In the genomic region with DNA sequence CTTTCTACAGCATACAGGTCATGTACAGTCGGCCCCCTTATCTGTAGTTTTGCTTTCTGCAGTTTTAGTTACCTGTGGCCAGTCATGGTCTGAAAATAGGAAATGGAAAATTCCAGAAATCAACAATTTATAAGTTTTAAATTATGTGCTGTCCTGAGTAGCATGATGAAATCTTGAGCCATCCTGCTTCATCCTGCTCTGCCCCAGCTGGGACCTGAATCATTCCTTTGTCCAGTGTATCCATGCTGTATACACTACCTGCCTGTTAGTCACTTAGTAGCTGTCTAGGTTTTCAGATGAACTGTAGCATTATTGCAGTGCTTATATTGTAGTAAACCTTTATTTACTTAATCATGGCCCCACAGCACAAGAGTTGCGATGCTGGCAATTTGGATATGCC, we compare ENCODE assay signal across 25 cellular contexts. TPM values are rescaled to one million over a fixed set of nuclear protein-coding genes. Genes with fewer than 3 reads are reported as not detected.
A peak's percentile ranks its signal among the peaks of the same experiment; 100 is the strongest.
DNase-seq lines count a peak whose midpoint lies in the region; TF ChIP-seq lines count a peak whose summit lies in the region.
"Had no signal": no experiment of that assay in that cellular context is flagged by ENCODE, and none has a peak within 500 bp of the region (broad histone marks: within the 10 kb centered on the region; RNA-seq: fewer than 3 reads in every experiment).

No MANE protein-coding gene starts in this region.

- no peak overlapping the region for H3K27ac Mint-ChIP-seq in activated T-cell treated with anti-CD3 and anti-CD28 coated beads, Interleukin-2, amount 50 U/mL, for 24 hours
- H3K27ac Mint-ChIP-seq: activated CD8-positive, alpha-beta T cell treated with anti-CD3 and anti-CD28 coated beads, Interleukin-2, amount 10 ng/mL, durations not matched to agents 7 days and 5 days; natural killer cell treated with Interleukin-12 subunit alpha and Interleukin-12 subunit beta and Interleukin-15 and Interleukin-18, amount 100 ng/mL, for 72 hours; stimulated activated effector memory CD8-positive, alpha-beta T cell treated with anti-CD3 and anti-CD28 coated beads, Interleukin-12 subunit alpha, Interleukin-12 subunit beta, amount 100 ng/mL, for 72 hours had no signal

- peaks cover 24% of the 10 kb centered on the region for H3K79me2 ChIP-seq in mammary epithelial cell (ENCODE audit: insufficient read depth, low read length)

- H3K4me1 Mint-ChIP-seq in activated T-cell treated with anti-CD3 and anti-CD28 coated beads, Interleukin-2, amount 50 U/mL, for 24 hours (ENCODE audit: low read depth) = no peaks in the 10 kb centered on the region
- H3K4me1 Mint-ChIP-seq: stimulated activated effector memory CD8-positive, alpha-beta T cell treated with anti-CD3 and anti-CD28 coated beads, Interleukin-12 subunit alpha, Interleukin-12 subunit beta, amount 100 ng/mL, for 72 hours had no signal

- peak; percentile 8 for DNase-seq in AG09309 (ENCODE audit: low read depth)
- peak; percentile 65 for DNase-seq in HT1080 (ENCODE audit: low read depth)
- peak; percentile 83 for DNase-seq in mammary epithelial cell
- DNase-seq in fibroblast of villous mesenchyme (ENCODE audit: low read depth) = peak; percentile 60
- DNase-seq in foreskin melanocyte = no peak
- no peak for DNase-seq in activated T-cell treated with anti-CD3 and anti-CD28 coated beads, Interleukin-2, amount 50 U/mL, for 24 hours
- DNase-seq in central memory CD4-positive, alpha-beta T cell = no peak
- no peak for DNase-seq in substantia nigra (lab: John Stamatoyannopoulos, UW)
- DNase-seq: activated CD8-positive, alpha-beta T cell treated with anti-CD3 and anti-CD28 coated beads, Interleukin-2, amount 10 ng/mL, durations not matched to agents 7 days and 5 days; activated naive CD4-positive, alpha-beta T cell treated with Interleukin-2 at 50 U/mL for 16 hours; activated T-cell treated with anti-CD3 and anti-CD28 coated beads, Interleukin-2, amount 50 U/mL, for 4 hours; amygdala; effector memory CD4-positive, alpha-beta T cell; hypothalamus; islet precursor cell; NCI-H1417; NCI-H2107; NCI-H510A treated with DMSO at 0.1 percent for 48 hours; NK-92 treated with Interleukin-12 subunit alpha and Interleukin-12 subunit beta, amount 100 ng/mL, for 24 hours; pancreas; sigmoid colon; T1000 had no signal

- H3K4me3 ChIP-seq in AG09309 (ENCODE audit: control insufficient read depth, low read depth, low read length) (no peak overlapping the region), mammary epithelial cell (replicated peaks in 1 of 3; ENCODE audit: insufficient read depth in 1 of 3, low read depth in 2 of 3, low read length in 3 of 3) (no peak overlapping the region), fibroblast of villous mesenchyme (ENCODE audit: low read depth, low read length) (no peak overlapping the region)
- H3K4me3 ChIP-seq: BLaER1 treated with 17β-estradiol and CSF1 and Interleukin-3, amounts not matched to agents 10 nM and 100 nM; pancreas; sigmoid colon had no signal

- peaks cover 7% of the 10 kb centered on the region for H3K9me3 Mint-ChIP-seq in activated T-cell treated with anti-CD3 and anti-CD28 coated beads, Interleukin-2, amount 50 U/mL, for 24 hours
- H3K9me3 Mint-ChIP-seq: natural killer cell treated with Interleukin-12 subunit alpha and Interleukin-12 subunit beta and Interleukin-15 and Interleukin-18, amount 100 ng/mL, for 72 hours had no signal

- WGBS in mammary epithelial cell (ENCODE audit: low coverage, missing lambda C conversion rate) = 75% methylated on average over 2 of the region's 2 CpGs

- intact Hi-C loops in mammary epithelial cell (cut with micrococcal nuclease) = loop anchor here (2.0 kb wide), 1 partner anchor 69 kb away; no protein-coding TSS in a partner anchor

- no peaks in the 10 kb centered on the region for H3K9me3 ChIP-seq in mammary epithelial cell (replicated peaks; ENCODE audit: insufficient read depth, low read length)
- H3K9me3 ChIP-seq: pancreas, sigmoid colon had no signal

- dilution Hi-C loops in mammary epithelial cell (cut with HindIII; ENCODE audit: low sequenced_read_pairs) = no loop called here

- H3K36me3 ChIP-seq in mammary epithelial cell (ENCODE audit: insufficient read depth, low read length) = peaks cover 14% of the 10 kb centered on the region

- H4K20me1 ChIP-seq in mammary epithelial cell (ENCODE audit: insufficient read depth, low read length) = no peaks in the 10 kb centered on the region

- H3K27me3 ChIP-seq in mammary epithelial cell (ENCODE audit: insufficient read depth, low read length) = no peaks in the 10 kb centered on the region
- H3K27me3 ChIP-seq: BLaER1 treated with 17β-estradiol and CSF1 and Interleukin-3, amounts not matched to agents 10 nM and 100 nM; pancreas; sigmoid colon had no signal

- H3K9ac ChIP-seq in mammary epithelial cell (ENCODE audit: insufficient read depth, low read length) = no peak overlapping the region
- H3K9ac ChIP-seq: BLaER1 treated with 17β-estradiol and CSF1 and Interleukin-3, amounts not matched to agents 10 nM and 100 nM had no signal

- H3K4me1 ChIP-seq in mammary epithelial cell (ENCODE audit: insufficient read depth, low read length) = peaks cover 9% of the 10 kb centered on the region
- H3K4me1 ChIP-seq: BLaER1 treated with 17β-estradiol and CSF1 and Interleukin-3, amounts not matched to agents 10 nM and 100 nM; pancreas; sigmoid colon had no signal

- no peak overlapping the region for H2AFZ ChIP-seq in mammary epithelial cell (ENCODE audit: low read depth, low read length)

- TF ChIP-seq CTCF in AG09309 (IDR thresholded peaks at IDR 0.05; ENCODE audit: control insufficient read depth, insufficient read depth, low read depth, low read length, missing control alignments) (no peak), mammary epithelial cell (conservative IDR thresholded peaks at IDR 0.05 in 1 of 2, IDR thresholded peaks at IDR 0.05 in 1 of 2; ENCODE audit: extremely low read depth in 1 of 2, insufficient read depth in 1 of 2, low read depth in 1 of 2, low read length in 2 of 2) (no peak), fibroblast of villous mesenchyme (IDR thresholded peaks at IDR 0.05; ENCODE audit: insufficient read depth, low read depth, low read length) (no peak)

- in situ Hi-C loops in mammary epithelial cell (cut with MboI; ENCODE audit: low sequenced_read_pairs in 2 of 2) = no loop called here

- no TSS peak for BruUV-seq in mammary epithelial cell (replicated peaks; lab: Mats Ljungman, UMichigan)

- no peak overlapping the region for H3K4me3 Mint-ChIP-seq in activated T-cell treated with anti-CD3 and anti-CD28 coated beads, Interleukin-2, amount 50 U/mL, for 24 hours
- H3K4me3 Mint-ChIP-seq: activated CD8-positive, alpha-beta T cell treated with anti-CD3 and anti-CD28 coated beads, Interleukin-2, amount 10 ng/mL, durations not matched to agents 7 days and 5 days; activated T-cell treated with anti-CD3 and anti-CD28 coated beads, Interleukin-2, amount 50 U/mL, for 4 hours; natural killer cell treated with Interleukin-12 subunit alpha and Interleukin-12 subunit beta and Interleukin-15 and Interleukin-18, amount 100 ng/mL, for 72 hours; stimulated activated effector memory CD8-positive, alpha-beta T cell treated with anti-CD3 and anti-CD28 coated beads, Interleukin-12 subunit alpha, Interleukin-12 subunit beta, amount 100 ng/mL, for 72 hours had no signal

- H3K4me2 ChIP-seq in mammary epithelial cell (ENCODE audit: insufficient read depth, low read depth, low read length) = no peak overlapping the region
- H3K4me2 ChIP-seq: BLaER1 treated with 17β-estradiol and CSF1 and Interleukin-3, amounts not matched to agents 10 nM and 100 nM had no signal

- no peaks in the 10 kb centered on the region for H3K27me3 Mint-ChIP-seq in activated T-cell treated with anti-CD3 and anti-CD28 coated beads, Interleukin-2, amount 50 U/mL, for 24 hours
- H3K27me3 Mint-ChIP-seq: natural killer cell treated with Interleukin-12 subunit alpha and Interleukin-12 subunit beta and Interleukin-15 and Interleukin-18, amount 100 ng/mL, for 72 hours had no signal

- peaks cover 94% of the 10 kb centered on the region for H3K36me3 Mint-ChIP-seq in activated T-cell treated with anti-CD3 and anti-CD28 coated beads, Interleukin-2, amount 50 U/mL, for 24 hours (ENCODE audit: low read depth)

- CTCF ChIA-PET in mammary epithelial cell (lab: Charles Lee; ENCODE audit: low non-redundant PET) = no interaction called here

- H3K27ac ChIP-seq in mammary epithelial cell (ENCODE audit: insufficient read depth, low read depth, low read length) (peak overlapping the region; percentile 50), substantia nigra (ENCODE audit: low read depth, low read length, poor library complexity, severe bottlenecking) (no peak overlapping the region)
- H3K27ac ChIP-seq: BLaER1 treated with 17β-estradiol and CSF1 and Interleukin-3, amounts not matched to agents 10 nM and 100 nM; pancreas; sigmoid colon had no signal

RNA-seq across cellular contexts. Expression of gene AP4E1, which starts 44.8 kb away (rescaled TPM):
- 4.5 and 6.5 TPM in 2 replicates for total RNA-seq in HT1080 (2014; rRNA removed; shearing (Covaris generic))
- 6.1 and 7.9 TPM in 2 replicates for polyA plus RNA-seq in HT1080 (2015; cell fraction: cytosol; rRNA removed)
- polyA plus RNA-seq in HT1080 (2015; cell fraction: nucleus; rRNA removed) = 8.3 and 10.7 TPM in 2 replicates
- total RNA-seq in mammary epithelial cell = 10 to 100 TPM; 21.3 to 21.4 TPM
- 4.1 TPM for polyA plus RNA-seq in mammary epithelial cell
- 7.6 TPM for polyA minus RNA-seq in mammary epithelial cell
- total RNA-seq in fibroblast of villous mesenchyme = 16.4 and 26.3 TPM in 2 replicates

Comparison
In these comparisons a context has a peak if more than half of its experiments do, and no peak if none do; other contexts are left out.
1. DNase-seq: peak in AG09309 (single experiment), HT1080 (single experiment), mammary epithelial cell (single experiment) and fibroblast of villous mesenchyme (single experiment); none in foreskin melanocyte (single experiment), activated T-cell treated with anti-CD3 and anti-CD28 coated beads, Interleukin-2, amount 50 U/mL, for 24 hours (single experiment), central memory CD4-positive, alpha-beta T cell (single experiment) and substantia nigra (0 of 49).